1 cellular context compared by ENCODE assay signal in the genomic region with DNA sequence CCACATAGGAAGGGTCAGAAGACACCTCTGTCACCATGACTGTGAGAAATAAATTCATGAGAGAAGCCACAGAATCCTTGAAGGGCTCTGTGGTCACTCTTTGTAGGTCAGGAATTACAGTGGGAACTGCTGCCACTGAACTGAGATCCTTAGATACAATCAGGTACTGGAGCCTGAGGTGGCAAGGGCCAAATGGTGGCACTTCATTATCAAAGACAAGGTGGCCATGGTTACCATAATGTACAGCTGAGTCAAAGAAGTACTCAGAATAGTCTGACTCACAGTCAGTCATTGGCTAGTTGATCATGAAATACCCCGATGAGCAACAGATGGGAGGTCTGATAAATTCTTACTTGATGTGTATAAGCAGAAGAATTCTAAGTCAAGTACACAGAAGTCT.
TF ChIP-seq lines count a peak whose summit lies in the region.

No MANE protein-coding gene starts in this region.

TF ChIP-seq in GM23338, 12 proteins besides CTCF, POLR2A, EP300 and RAD21:
- TF ChIP-seq ZNF462 (CRISPR knock-in tag; IDR thresholded peaks at IDR 0.05): no peak
- TF ChIP-seq, protein P1, sequence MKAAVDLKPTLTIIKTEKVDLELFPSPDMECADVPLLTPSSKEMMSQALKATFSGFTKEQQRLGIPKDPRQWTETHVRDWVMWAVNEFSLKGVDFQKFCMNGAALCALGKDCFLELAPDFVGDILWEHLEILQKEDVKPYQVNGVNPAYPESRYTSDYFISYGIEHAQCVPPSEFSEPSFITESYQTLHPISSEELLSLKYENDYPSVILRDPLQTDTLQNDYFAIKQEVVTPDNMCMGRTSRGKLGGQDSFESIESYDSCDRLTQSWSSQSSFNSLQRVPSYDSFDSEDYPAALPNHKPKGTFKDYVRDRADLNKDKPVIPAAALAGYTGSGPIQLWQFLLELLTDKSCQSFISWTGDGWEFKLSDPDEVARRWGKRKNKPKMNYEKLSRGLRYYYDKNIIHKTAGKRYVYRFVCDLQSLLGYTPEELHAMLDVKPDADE (IDR thresholded peaks at IDR 0.05): no peak
- TF ChIP-seq EZH2 (IDR thresholded peaks at IDR 0.05; ENCODE audit: low read depth, unreplicated experiment): no peak
- no peak for TF ChIP-seq NANOG (IDR thresholded peaks at IDR 0.05; ENCODE audit: borderline replicate concordance)
- TF ChIP-seq STAT1 (IDR thresholded peaks at IDR 0.05; ENCODE audit: unreplicated experiment): no peak
- TF ChIP-seq ZNF114 (CRISPR knock-in tag; IDR thresholded peaks at IDR 0.05): no peak
- TF ChIP-seq REST (IDR thresholded peaks at IDR 0.05; ENCODE audit: unreplicated experiment): no peak
- no peak for TF ChIP-seq EZH2phosphoT487 (IDR thresholded peaks at IDR 0.05; ENCODE audit: unreplicated experiment)
